In genomic region chr11:47328449-47329390, GRCh38 we compare ENCODE assay signal across 1 cellular context.
TF ChIP-seq lines count a peak whose summit lies in the region.

No MANE protein-coding gene starts in this region.

TF ChIP-seq in HepG2, 621 proteins besides CTCF, POLR2A, EP300 and RAD21:
- TF ChIP-seq HOXA3 (CRISPR knock-in tag; IDR thresholded peaks at IDR 0.05) = no peak
- TF ChIP-seq PRPF4 (IDR thresholded peaks at IDR 0.05; ENCODE audit: low read depth, low read length, poor library complexity, severe bottlenecking) = no peak
- TF ChIP-seq ZNF335 (CRISPR knock-in tag; IDR thresholded peaks at IDR 0.05) = no peak
- TF ChIP-seq ZNF773 (CRISPR knock-in tag; IDR thresholded peaks at IDR 0.05; ENCODE audit: borderline replicate concordance) = no peak
- TF ChIP-seq PLSCR1 (CRISPR knock-in tag; IDR thresholded peaks at IDR 0.05; ENCODE audit: borderline replicate concordance) = no peak
